1 cellular context compared by ENCODE assay signal in genomic region chr11:114399490-114399889, GRCh38.
TF ChIP-seq lines count a peak whose summit lies in the region.

No MANE protein-coding gene starts in this region.

TF ChIP-seq in endothelial cell of umbilical vein, 7 proteins besides CTCF, POLR2A, EP300 and RAD21 (continued from another document):
- TF ChIP-seq JUN (IDR thresholded peaks at IDR 0.05; ENCODE audit: borderline replicate concordance, insufficient read depth, insufficient read length, low read depth): no peak
- no peak for TF ChIP-seq EZH2 (IDR thresholded peaks at IDR 0.05; ENCODE audit: borderline replicate concordance, low read depth, low read length, severe bottlenecking)
- no peak for TF ChIP-seq GATA2 (IDR thresholded peaks at IDR 0.05; ENCODE audit: insufficient read depth, insufficient read length, low read depth, low read length)
- TF ChIP-seq POLR2AphosphoS5 (IDR thresholded peaks at IDR 0.05; ENCODE audit: insufficient read depth, low read depth, low read length): no peak
